Comparison of ENCODE assay signal across 8 cellular contexts in genomic region chr1:16896316-16897065, GRCh38. TPM values are rescaled to one million over a fixed set of nuclear protein-coding genes. Genes with fewer than 3 reads are reported as not detected.
DNase-seq lines count a peak whose midpoint lies in the region; ATAC-seq, FAIRE-seq and TF ChIP-seq lines count a peak whose summit lies in the region.
"Not testable (repeated sequence)": the region's sequence is repeated elsewhere in the genome, so short reads cannot be mapped to it uniquely, and the experiment has no call there.

No MANE protein-coding gene starts in this region.

- peak overlapping the region; percentile 10 for H3K4me2 ChIP-seq in endothelial cell of umbilical vein (ENCODE audit: insufficient read depth, low read length)

- not testable (repeated sequence) for TF ChIP-seq CTCF in endothelial cell of umbilical vein (IDR thresholded peaks at IDR 0.05; ENCODE audit: extremely low read depth in 1 of 2, insufficient read depth in 1 of 2, low read depth in 1 of 2, low read length in 2 of 2); mucosa of descending colon (IDR thresholded peaks at IDR 0.05)

- H4K20me1 ChIP-seq in endothelial cell of umbilical vein (replicated peaks; ENCODE audit: control insufficient read depth, extremely low read depth, insufficient read depth, low read length) = not testable (repeated sequence)

- ATAC-seq in mucosa of descending colon = not testable (repeated sequence)

- H3K27me3 ChIP-seq in endothelial cell of umbilical vein (ENCODE audit: control insufficient read depth in 2 of 2, insufficient read depth in 2 of 2, low read length in 2 of 2) = not testable (repeated sequence)

- H3K9ac ChIP-seq in endothelial cell of umbilical vein (replicated peaks; ENCODE audit: extremely low read depth, insufficient read depth, low read length) = not testable (repeated sequence)

- POLR2A ChIA-PET in endothelial cell of umbilical vein (lab: Charles Lee) = interaction anchor here (1.0 to 1.5 kb wide), 3 partner anchors 9 to 383 kb away, joined by 3 to 12 read pairs (median 3); no protein-coding TSS in a partner anchor

- not testable (repeated sequence) for H2AFZ ChIP-seq in endothelial cell of umbilical vein (ENCODE audit: low read depth, low read length)

- peak in 11 of 14 donors; percentile 36 to 77 (median 51) for DNase-seq in C1 segment of cervical spinal cord (lab: John Stamatoyannopoulos, UW)
- not testable (repeated sequence) for DNase-seq in H54 (ENCODE audit: insufficient read length, low spot score)
- DNase-seq in NCI-H128 (lab: John Stamatoyannopoulos, UW; ENCODE audit: unreplicated experiment) = peak; percentile 35
- peak; percentile 74 for DNase-seq in SK-N-DZ (ENCODE audit: low spot score)
- DNase-seq in activated T-helper 1 cell treated with Interleukin-2 at 50 U/mL for 16 hours (ENCODE audit: low read depth) = peak; percentile 41
- peak; percentile 48 for DNase-seq in endothelial cell of umbilical vein (ENCODE audit: low read depth, low spot score)
- peak; percentile 48 to 70 (median 70) for DNase-seq in mucosa of descending colon
- DNase-seq in stimulated activated CD8-positive, alpha-beta memory T cell treated with anti-CD3 and anti-CD28 coated beads, Interleukin-12 subunit alpha, Interleukin-12 subunit beta, amount 100 ng/mL, for 1 hour (ENCODE audit: low read depth) = peak; percentile 44

- H3K4me1 ChIP-seq in endothelial cell of umbilical vein (ENCODE audit: control insufficient read depth, extremely low read depth, insufficient read depth, low read length); mucosa of descending colon (ENCODE audit: low read depth): not testable (repeated sequence)

- H3K9me1 ChIP-seq in endothelial cell of umbilical vein (replicated peaks; ENCODE audit: control insufficient read depth, extremely low read depth, insufficient read depth, low read length) = not testable (repeated sequence)

- not testable (repeated sequence) for BruUV-seq in endothelial cell of umbilical vein (replicated peaks; lab: Mats Ljungman, UMichigan)

- H3K4me3 ChIP-seq in endothelial cell of umbilical vein (replicated peaks in 1 of 3; ENCODE audit: insufficient read depth in 1 of 3, low read depth in 1 of 3, low read length in 3 of 3) = peak overlapping the region in 1 of 3 experiments; percentile 14
- not testable (repeated sequence) for H3K4me3 ChIP-seq in mucosa of descending colon

- FAIRE-seq in H54 (lab: Jason Lieb, UNC); endothelial cell of umbilical vein (lab: Jason Lieb, UNC): not testable (repeated sequence)

- H3K9me3 ChIP-seq in endothelial cell of umbilical vein (replicated peaks; ENCODE audit: control insufficient read depth, insufficient read depth, low read length); mucosa of descending colon: not testable (repeated sequence)

- H3K36me3 ChIP-seq in endothelial cell of umbilical vein (ENCODE audit: control insufficient read depth in 2 of 2, extremely low read depth in 1 of 2, insufficient read depth in 2 of 2, low read length in 2 of 2); mucosa of descending colon (ENCODE audit: low read depth): not testable (repeated sequence)

- H3K79me2 ChIP-seq in endothelial cell of umbilical vein (ENCODE audit: control insufficient read depth, insufficient read depth, low read length) = not testable (repeated sequence)

- CTCF ChIA-PET in endothelial cell of umbilical vein (lab: Charles Lee) = not testable (repeated sequence)

- dilution Hi-C loops in endothelial cell of umbilical vein (cut with MboI; ENCODE audit: extremely low pct_ligation_motif_present, low sequenced_read_pairs) = not testable (repeated sequence)

- not testable (repeated sequence) for H3K27ac ChIP-seq in endothelial cell of umbilical vein (ENCODE audit: insufficient read depth, low read depth, low read length)

- peak; percentile 34; the same call in 1 of the 2 replicates for TF ChIP-seq POLR2A in H54 (IDR thresholded peaks at IDR 0.05; ENCODE audit: low read depth, low read length)
- TF ChIP-seq POLR2A in endothelial cell of umbilical vein (IDR thresholded peaks at IDR 0.05; ENCODE audit: low read depth, low read length) = peak; percentile 80

- intact Hi-C loops in endothelial cell of umbilical vein (cut with micrococcal nuclease) = loop anchor here (1.0 kb wide), 1 partner anchor 8 kb away; no protein-coding TSS in a partner anchor
- intact Hi-C loops in mucosa of descending colon (cut with DNase I, micrococcal nuclease) = not testable (repeated sequence)

TF ChIP-seq in endothelial cell of umbilical vein, 7 proteins besides CTCF, POLR2A, EP300 and RAD21:
- TF ChIP-seq POLR2AphosphoS5 (IDR thresholded peaks at IDR 0.05; ENCODE audit: insufficient read depth, low read depth, low read length) = peak; percentile 68

RNA-seq across cellular contexts. Expression of gene RNU1-2, which starts 0.7 kb away (rescaled TPM):
- polyA plus RNA-seq in SK-N-DZ (2014; cell fraction: cytosol; rRNA removed) = not detected in 2 replicates
- polyA plus RNA-seq in SK-N-DZ (2014; cell fraction: nucleus; rRNA removed) = not detected in 2 replicates
- total RNA-seq in endothelial cell of umbilical vein (1,319 and 2,019 TPM in 2 replicates), mucosa of descending colon (1,000 to 10,000 TPM; 2,195 to 6,222 (median 2,378) TPM)
- polyA plus RNA-seq in endothelial cell of umbilical vein = under 0.01 and 206 TPM in 2 replicates
- under 0.01 TPM in 1 of 2 replicates, not detected in the other for polyA plus RNA-seq in endothelial cell of umbilical vein (2011; cell fraction: cytosol; rRNA removed)
- under 0.01 TPM in 2 replicates for polyA plus RNA-seq in endothelial cell of umbilical vein (2011; cell fraction: nucleus; rRNA removed)
- polyA plus RNA-seq in endothelial cell of umbilical vein (2012) = 123 TPM in 1 of 2 replicates, not detected in the other
- polyA minus RNA-seq in endothelial cell of umbilical vein = 9,566 and 13,963 TPM in 2 replicates
- polyA minus RNA-seq in endothelial cell of umbilical vein (2011; cell fraction: cytosol; rRNA and poly(A)+ RNA removed) = 46,668 TPM
- polyA minus RNA-seq in endothelial cell of umbilical vein (2011; cell fraction: nucleus; rRNA and poly(A)+ RNA removed) = 60,677 and 87,675 TPM in 2 replicates

RNA-seq across cellular contexts. Expression of gene CROCC, which starts 25.2 kb away (rescaled TPM):
- polyA plus RNA-seq in SK-N-DZ (2014; cell fraction: cytosol; rRNA removed) = 10.2 and 14.2 TPM in 2 replicates
- polyA plus RNA-seq in SK-N-DZ (2014; cell fraction: nucleus; rRNA removed) = 85.4 and 91.9 TPM in 2 replicates
- total RNA-seq in endothelial cell of umbilical vein (27.0 and 35.5 TPM in 2 replicates), mucosa of descending colon (10 to 100 TPM; 12.2 to 32.5 (median 16.8) TPM)
- polyA plus RNA-seq in endothelial cell of umbilical vein = 18.2 and 18.3 TPM in 2 replicates
- 7.7 and 13.1 TPM in 2 replicates for polyA plus RNA-seq in endothelial cell of umbilical vein (2011; cell fraction: cytosol; rRNA removed)
- polyA plus RNA-seq in endothelial cell of umbilical vein (2011; cell fraction: nucleus; rRNA removed) = 109 and 119 TPM in 2 replicates
- polyA plus RNA-seq in endothelial cell of umbilical vein (2012) = 9.1 and 12.6 TPM in 2 replicates
- 17.1 and 22.0 TPM in 2 replicates for polyA minus RNA-seq in endothelial cell of umbilical vein
- 4.6 TPM for polyA minus RNA-seq in endothelial cell of umbilical vein (2011; cell fraction: cytosol; rRNA and poly(A)+ RNA removed)
- polyA minus RNA-seq in endothelial cell of umbilical vein (2011; cell fraction: nucleus; rRNA and poly(A)+ RNA removed) = 17.1 and 25.7 TPM in 2 replicates
